20 cellular contexts compared by ENCODE assay signal in the genomic region with DNA sequence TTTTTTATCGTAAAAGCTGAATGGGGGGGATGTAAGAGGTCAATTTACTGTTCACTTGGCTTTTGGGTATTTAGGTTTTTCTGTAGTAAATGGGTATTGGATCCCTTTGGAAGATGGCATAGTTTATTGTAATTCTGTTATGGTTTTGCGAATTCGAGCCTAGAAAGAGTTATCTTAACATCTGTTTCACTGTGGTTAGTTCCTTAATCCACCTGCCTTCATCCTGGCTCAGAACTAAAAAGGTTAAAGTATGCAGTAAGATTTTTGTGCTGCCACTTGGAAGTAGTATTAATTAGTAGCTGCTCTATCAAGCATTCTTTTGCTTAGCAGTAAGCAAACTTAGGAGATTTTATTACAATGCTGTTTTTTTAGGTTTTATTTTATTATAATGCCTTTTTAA.
DNase-seq lines count a peak whose midpoint lies in the region; FAIRE-seq and TF ChIP-seq lines count a peak whose summit lies in the region.
"Had no signal": no experiment of that assay in that cellular context is flagged by ENCODE, and none has a peak within 500 bp of the region (broad histone marks: within the 10 kb centered on the region; RNA-seq: fewer than 3 reads in every experiment).

No MANE protein-coding gene starts in this region.

- no peak overlapping the region for H2BK5ac ChIP-seq in neuronal stem cell (ENCODE audit: low read length)

- H2BK12ac ChIP-seq in neuronal stem cell (ENCODE audit: low read length) = no peak overlapping the region

- H3K4ac ChIP-seq in neuronal stem cell (ENCODE audit: low read length) = no peak overlapping the region

- H3K9me3 ChIP-seq in neuronal stem cell (replicated peaks in 1 of 2; ENCODE audit: control insufficient read depth in 2 of 2, insufficient read depth in 1 of 2, low read depth in 1 of 2, low read length in 2 of 2) = peaks cover 3 to 15% of the 10 kb centered on the region in 2 donors
- H3K9me3 ChIP-seq: A549 had no signal

- H2AFZ ChIP-seq in neuronal stem cell (ENCODE audit: low read length) = no peak overlapping the region

- H3K36me3 ChIP-seq in neuronal stem cell (replicated peaks in 1 of 2; ENCODE audit: control insufficient read depth in 2 of 2, insufficient read depth in 2 of 2, low read length in 2 of 2) = peaks cover 0 to 48% of the 10 kb centered on the region in 2 donors

- no peak overlapping the region for H3K14ac ChIP-seq in neuronal stem cell (ENCODE audit: low read length)

- H3K27ac ChIP-seq in neuronal stem cell (replicated peaks; ENCODE audit: low read length) = no peak overlapping the region
- H3K27ac ChIP-seq: A549, C4-2B had no signal

- WGBS in neuronal stem cell (ENCODE audit: extremely low coverage in 2 of 2, insufficient read length in 2 of 2, insufficient replicate concordance in 1 of 2), 2 donors = no CpG with 5 or more reads among the region's 3 CpGs

- no peaks in the 10 kb centered on the region for H3K79me1 ChIP-seq in neuronal stem cell (ENCODE audit: low read depth, low read length)

- H4K8ac ChIP-seq in neuronal stem cell (ENCODE audit: low read depth, low read length) = no peak overlapping the region

- no peak overlapping the region for H3K18ac ChIP-seq in neuronal stem cell (ENCODE audit: low read length)

- no peak for TF ChIP-seq CTCF in retinal pigment epithelial cell (conservative IDR thresholded peaks at IDR 0.05; ENCODE audit: low read depth, low read length)
- no peak for TF ChIP-seq CTCF in GM10266 (IDR thresholded peaks at IDR 0.05; ENCODE audit: control insufficient read depth, insufficient read depth, low read depth, missing control alignments)

- DNase-seq in LHCN-M2 (ENCODE audit: low read depth) (peak; percentile 1), retinal pigment epithelial cell (ENCODE audit: low read depth) (peak; percentile 8), 8988T (no peak), neuronal stem cell (ENCODE audit: low spot score) (no peak), GM10266 (ENCODE audit: extremely low spot score) (no peak)
- DNase-seq: AML-193; Caco-2; CD4-positive, alpha-beta T cell; DMS153; DMS79; GF-D8; H9; IMR-90 had no signal

- no peaks in the 10 kb centered on the region for H3K4me1 ChIP-seq in neuronal stem cell (ENCODE audit: control insufficient read depth in 2 of 2, insufficient read depth in 1 of 2, low read depth in 1 of 2, low read length in 2 of 2)
- H3K4me1 ChIP-seq: A549, Caco-2 had no signal

- no peak overlapping the region for H3K23ac ChIP-seq in neuronal stem cell (ENCODE audit: low read depth, low read length, poor library complexity)

- no peak overlapping the region for H3K4me3 ChIP-seq in retinal pigment epithelial cell (ENCODE audit: low read length)
- H3K4me3 ChIP-seq in neuronal stem cell (ENCODE audit: low read length in 2 of 2) = no peak overlapping the region
- H3K4me3 ChIP-seq: A549, GM12878 had no signal

- H3K27me3 ChIP-seq in neuronal stem cell (ENCODE audit: control insufficient read depth in 3 of 3, insufficient read depth in 3 of 3, low read depth in 1 of 3, low read length in 3 of 3) = no peaks in the 10 kb centered on the region

- no peak overlapping the region for H4K91ac ChIP-seq in neuronal stem cell (ENCODE audit: low read depth, low read length, poor library complexity)

- H2AK5ac ChIP-seq in neuronal stem cell (ENCODE audit: low read depth, low read length) = no peak overlapping the region

- FAIRE-seq in islet of Langerhans (lab: Jason Lieb, UNC) = peak; percentile 51
- FAIRE-seq: D721Med, GM12878, GM19239, H1 had no signal

- H3K4me2 ChIP-seq in neuronal stem cell (ENCODE audit: insufficient read depth, low read length, poor library complexity, severe bottlenecking) = no peak overlapping the region
- H3K4me2 ChIP-seq: A549 had no signal

- H2BK120ac ChIP-seq in neuronal stem cell (ENCODE audit: low read depth, low read length) = no peak overlapping the region

- H2BK15ac ChIP-seq in neuronal stem cell (ENCODE audit: low read length) = no peak overlapping the region

- H3K9ac ChIP-seq in neuronal stem cell (ENCODE audit: low read depth, low read length, poor library complexity) = no peak overlapping the region

Comparison
In these comparisons a context has a peak if more than half of its experiments do, and no peak if none do; other contexts are left out.
1. DNase-seq: peak in LHCN-M2 (single experiment) and retinal pigment epithelial cell (single experiment); none in 8988T (single experiment), neuronal stem cell (single experiment) and GM10266 (single experiment).